In genomic region chr1:87399701-87400100, GRCh38 we compare ENCODE assay signal across 20 cellular contexts.
DNase-seq lines count a peak whose midpoint lies in the region; TF ChIP-seq lines count a peak whose summit lies in the region.
"Had no signal": no experiment of that assay in that cellular context is flagged by ENCODE, and none has a peak within 500 bp of the region (broad histone marks: within the 10 kb centered on the region; RNA-seq: fewer than 3 reads in every experiment).

No MANE protein-coding gene starts in this region.

- TF ChIP-seq POLR2A in esophagus squamous epithelium (IDR thresholded peaks at IDR 0.05): no peak

- peaks cover 4 to 20% (median 8%) of the 10 kb centered on the region in 3 donors for H3K4me1 ChIP-seq in esophagus squamous epithelium
- H3K4me1 ChIP-seq in CD8-positive, alpha-beta memory T cell (ENCODE audit: insufficient read depth, low read length): no peaks in the 10 kb centered on the region

- POLR2A ChIA-PET in CD8-positive, alpha-beta memory T cell (lab: Charles Lee): no interaction called here

- 23 to 30% methylated on average over 4 of the region's 4 CpGs for WGBS in esophagus squamous epithelium, 2 donors

- H3K27me3 Mint-ChIP-seq in CD8-positive, alpha-beta memory T cell: no peaks in the 10 kb centered on the region
- H3K27me3 Mint-ChIP-seq: activated naive CD4-positive, alpha-beta T cell treated with anti-CD3 and anti-CD28 coated beads, Interleukin-2, amount 50 U/mL, for 24 hours had no signal

- peak overlapping the region in 3 of 4 donors; percentile 6 to 70 (median 66) for H3K27ac ChIP-seq in esophagus squamous epithelium
- no peak overlapping the region for H3K27ac ChIP-seq in CD8-positive, alpha-beta memory T cell (ENCODE audit: low read depth, low read length)
- H3K27ac ChIP-seq: ovary, thoracic aorta had no signal

- H3K27ac Mint-ChIP-seq in CD8-positive, alpha-beta memory T cell: no peak overlapping the region
- H3K27ac Mint-ChIP-seq: activated naive CD4-positive, alpha-beta T cell treated with anti-CD3 and anti-CD28 coated beads, Interleukin-2, amount 50 U/mL, for 24 hours; naive thymus-derived CD4-positive, alpha-beta T cell had no signal

- no peak for TF ChIP-seq CTCF in esophagus squamous epithelium (IDR thresholded peaks at IDR 0.05)

- intact Hi-C loops in esophagus squamous epithelium (cut with DNase I): no loop called here

- peaks cover 0 to 5% (median 3%) of the 10 kb centered on the region in 3 donors for H3K36me3 Mint-ChIP-seq in CD8-positive, alpha-beta memory T cell
- H3K36me3 Mint-ChIP-seq: activated naive CD4-positive, alpha-beta T cell treated with anti-CD3 and anti-CD28 coated beads, Interleukin-2, amount 50 U/mL, for 24 hours; CD14-positive monocyte; naive thymus-derived CD4-positive, alpha-beta T cell had no signal

- H3K4me3 Mint-ChIP-seq in CD8-positive, alpha-beta memory T cell: no peak overlapping the region
- H3K4me3 Mint-ChIP-seq: activated naive CD4-positive, alpha-beta T cell treated with anti-CD3 and anti-CD28 coated beads, Interleukin-2, amount 50 U/mL, for 24 hours; CD14-positive monocyte; naive thymus-derived CD4-positive, alpha-beta T cell had no signal

- CTCF ChIA-PET in CD8-positive, alpha-beta memory T cell (lab: Charles Lee): no interaction called here

- H3K36me3 ChIP-seq in esophagus squamous epithelium: no peaks in the 10 kb centered on the region
- no peaks in the 10 kb centered on the region for H3K36me3 ChIP-seq in CD8-positive, alpha-beta memory T cell (ENCODE audit: insufficient read depth, low read length)
- H3K36me3 ChIP-seq: ovary, thoracic aorta had no signal

- DNase-seq in NCI-H2227 (lab: John Stamatoyannopoulos, UW; ENCODE audit: unreplicated experiment) (peak; percentile 50), NCI-H2227 treated with DMSO at 0.1 percent for 48 hours (lab: John Stamatoyannopoulos, UW) (no peak), NCI-H748 (lab: John Stamatoyannopoulos, UW; ENCODE audit: unreplicated experiment) (peak; percentile 73), esophagus squamous epithelium (lab: John Stamatoyannopoulos, UW) (no peak), ureter (ENCODE audit: low spot score) (peak; percentile 53), hippocampal formation (lab: John Stamatoyannopoulos, UW) (no peak), NK-92 (lab: John Stamatoyannopoulos, UW; ENCODE audit: unreplicated experiment) (no peak)
- DNase-seq in CD8-positive, alpha-beta memory T cell: no peak
- DNase-seq: ACHN; aorta; effector CD4-positive, alpha-beta T cell; KG1; mesenchymal stem cell; MV-4-11; naive thymus-derived CD4-positive, alpha-beta T cell; ovary; Right ventricle myocardium superior had no signal

- no peak overlapping the region for H3K4me3 ChIP-seq in esophagus squamous epithelium
- H3K4me3 ChIP-seq in CD8-positive, alpha-beta memory T cell (ENCODE audit: low read length): no peak overlapping the region
- H3K4me3 ChIP-seq: ovary, thoracic aorta had no signal

- no peaks in the 10 kb centered on the region for H3K9me3 ChIP-seq in esophagus squamous epithelium
- H3K9me3 ChIP-seq in CD8-positive, alpha-beta memory T cell (ENCODE audit: low read length): no peaks in the 10 kb centered on the region
- H3K9me3 ChIP-seq: ovary, thoracic aorta had no signal

- H3K4me1 Mint-ChIP-seq in CD8-positive, alpha-beta memory T cell: peaks cover 8 to 15% (median 11%) of the 10 kb centered on the region in 3 donors

- no peaks in the 10 kb centered on the region for H3K27me3 ChIP-seq in esophagus squamous epithelium
- H3K27me3 ChIP-seq in CD8-positive, alpha-beta memory T cell (ENCODE audit: insufficient read depth, low read length, poor library complexity, severe bottlenecking): no peaks in the 10 kb centered on the region
- H3K27me3 ChIP-seq: ovary had no signal

- no peaks in the 10 kb centered on the region for H3K9me3 Mint-ChIP-seq in CD8-positive, alpha-beta memory T cell
- H3K9me3 Mint-ChIP-seq: activated naive CD4-positive, alpha-beta T cell treated with anti-CD3 and anti-CD28 coated beads, Interleukin-2, amount 50 U/mL, for 24 hours; naive thymus-derived CD4-positive, alpha-beta T cell had no signal

Comparison
In these comparisons a context has a peak if more than half of its experiments do, and no peak if none do; other contexts are left out.
1. DNase-seq: peak in NCI-H2227 (single experiment), NCI-H748 (single experiment) and ureter (single experiment); none in NCI-H2227 treated with DMSO at 0.1 percent for 48 hours (single experiment), esophagus squamous epithelium (single experiment), hippocampal formation (0 of 2), CD8-positive, alpha-beta memory T cell (0 of 5) and NK-92 (single experiment).